ENCODE assay signal across 10 cellular contexts in the genomic region with DNA sequence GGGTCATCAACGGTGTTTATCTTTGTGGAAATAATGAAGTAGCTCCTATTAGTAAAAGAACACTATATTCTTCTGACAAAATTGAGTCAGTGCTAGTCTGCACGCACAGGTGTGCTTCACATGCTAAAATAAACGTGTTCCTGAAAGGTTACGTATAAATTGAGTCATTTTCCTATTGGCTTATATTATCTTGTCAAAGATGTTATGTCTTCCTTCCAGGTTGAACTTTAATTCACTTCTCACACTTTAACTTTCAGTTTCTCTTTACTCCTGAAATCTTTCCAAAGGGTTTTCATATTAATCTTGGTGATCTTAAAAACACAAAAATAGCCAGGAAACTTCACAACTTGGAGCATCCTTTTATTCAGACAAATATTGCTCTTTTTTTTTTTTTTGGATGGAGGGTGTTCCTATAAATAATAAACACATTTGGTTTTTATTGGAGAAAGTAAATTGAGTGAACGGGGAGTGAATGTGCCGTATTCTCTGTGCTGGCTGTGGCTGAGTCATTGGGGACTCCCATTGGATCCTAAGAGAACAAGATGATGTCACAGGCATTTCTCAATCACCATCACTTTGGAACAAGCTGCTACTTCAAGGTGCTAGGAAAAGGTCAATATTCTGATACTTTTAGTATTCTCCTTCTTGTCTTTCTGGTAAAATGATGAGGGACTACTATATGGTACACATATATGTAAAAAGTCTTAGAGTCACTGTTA.
DNase-seq lines count a peak whose midpoint lies in the region; FAIRE-seq and TF ChIP-seq lines count a peak whose summit lies in the region.
"Had no signal": no experiment of that assay in that cellular context is flagged by ENCODE, and none has a peak within 500 bp of the region (broad histone marks: within the 10 kb centered on the region; RNA-seq: fewer than 3 reads in every experiment).

No MANE protein-coding gene starts in this region.

- in situ Hi-C loops in astrocyte of the spinal cord (cut with HindIII; ENCODE audit: low sequenced_read_pairs): no loop called here

- TF ChIP-seq CTCF in astrocyte of the spinal cord (IDR thresholded peaks at IDR 0.05; ENCODE audit: low read depth, low read length) (no peak), dorsolateral prefrontal cortex (IDR thresholded peaks at IDR 0.05 in 54 of 56, conservative IDR thresholded peaks at IDR 0.05 in 2 of 56; ENCODE audit: low read depth in 1 of 56, partially characterized antibody in 56 of 56) (no peak)

- H3K27ac ChIP-seq in dorsolateral prefrontal cortex: no peak overlapping the region
- H3K27ac ChIP-seq: spleen had no signal

- FAIRE-seq in frontal cortex (lab: Jason Lieb, UNC): no peak

- DNase-seq in HT-29 (ENCODE audit: low spot score) (peak; percentile 43), astrocyte of the spinal cord (ENCODE audit: low read depth, low spot score) (peak; percentile 89), hepatic stellate cell (ENCODE audit: low spot score) (peak; percentile 65), stromal cell of bone marrow (ENCODE audit: low read depth) (peak; percentile 89), COLO829 (ENCODE audit: low spot score) (no peak), SW 1271 (lab: John Stamatoyannopoulos, UW) (no peak), dorsolateral prefrontal cortex (no peak), frontal cortex (ENCODE audit: low spot score in 2 of 2) (no peak)
- DNase-seq: NCI-H524, spleen had no signal

- intact Hi-C loops in dorsolateral prefrontal cortex (cut with DNase I): no loop called here

- H3K4me3 ChIP-seq in astrocyte of the spinal cord (ENCODE audit: low read depth, low read length) (peak overlapping the region; percentile 34), dorsolateral prefrontal cortex (peak overlapping the region in 22 of 59 donors; percentile 5 to 52 (median 20))

- H3K27me3 ChIP-seq in dorsolateral prefrontal cortex: no peaks in the 10 kb centered on the region
- H3K27me3 ChIP-seq: spleen had no signal

Comparison
In these comparisons a context has a peak if more than half of its experiments do, and no peak if none do; other contexts are left out.
1. DNase-seq: peak in HT-29 (single experiment), astrocyte of the spinal cord (single experiment), hepatic stellate cell (single experiment) and stromal cell of bone marrow (single experiment); none in COLO829 (single experiment), SW 1271 (0 of 2), dorsolateral prefrontal cortex (0 of 10) and frontal cortex (0 of 2).